8 cellular contexts compared by ENCODE assay signal in genomic region chr20:51372176-51372803, GRCh38.
A peak's percentile ranks its signal among the peaks of the same experiment; 100 is the strongest.
DNase-seq lines count a peak whose midpoint lies in the region; ATAC-seq, FAIRE-seq and TF ChIP-seq lines count a peak whose summit lies in the region.

No MANE protein-coding gene starts in this region.

- no peak overlapping the region for H3K27ac ChIP-seq in HepG2 (ENCODE audit: extremely low read length, insufficient read depth, low read length)

- H3K79me2 ChIP-seq in HepG2 (ENCODE audit: insufficient read depth, low read length): no peaks in the 10 kb centered on the region

- no peak overlapping the region for H3K9ac ChIP-seq in HepG2 (ENCODE audit: insufficient read depth, low read depth, low read length)

- no peaks in the 10 kb centered on the region for H3K27me3 Mint-ChIP-seq in activated CD4-positive, alpha-beta T cell treated with anti-CD3 and anti-CD28 coated beads for 36 hours

- no peaks in the 10 kb centered on the region for H3K9me3 ChIP-seq in HepG2 (ENCODE audit: low read length)

- DNase-seq in AG08395 (ENCODE audit: low spot score) (peak; percentile 88), NCI-H2081 (lab: John Stamatoyannopoulos, UW) (peak; percentile 54 to 66), cerebellum (ENCODE audit: low spot score) (peak; percentile 89), HepG2 (ENCODE audit: low spot score) (peak; percentile 64)
- DNase-seq in activated CD4-positive, alpha-beta T cell treated with anti-CD3 and anti-CD28 coated beads for 36 hours: peak; percentile 79
- peak in 2 of 3 donors; percentile 21 to 49 for DNase-seq in stimulated activated CD4-positive, alpha-beta T cell treated with anti-CD3 and anti-CD28 coated beads, TNF-alpha, amount 100 ng/mL, for 1 hour (ENCODE audit: low read depth in 3 of 3, low spot score in 1 of 3)

- intact Hi-C loops in activated CD4-positive, alpha-beta T cell treated with anti-CD3 and anti-CD28 coated beads for 36 hours (cut with DNase I, micrococcal nuclease): loop anchor here (1.0 to 10.0 kb wide), 4 partner anchors 223 to 713 kb away; no protein-coding TSS in a partner anchor
- intact Hi-C loops in HepG2 (cut with micrococcal nuclease; ENCODE audit: unreplicated experiment): loop anchor here (1.0 to 5.0 kb wide), 6 partner anchors 223 to 778 kb away; no protein-coding TSS in a partner anchor

- no peak overlapping the region for H2AFZ ChIP-seq in HepG2 (ENCODE audit: low read length)

- TF ChIP-seq RAD21 in HepG2 (CRISPR knock-in tag; IDR thresholded peaks at IDR 0.05): peak; percentile 96

- H3K36me3 Mint-ChIP-seq in activated CD4-positive, alpha-beta T cell treated with anti-CD3 and anti-CD28 coated beads for 36 hours (ENCODE audit: low read depth): no peaks in the 10 kb centered on the region

- no peaks in the 10 kb centered on the region for H3K4me1 Mint-ChIP-seq in activated CD4-positive, alpha-beta T cell treated with anti-CD3 and anti-CD28 coated beads for 36 hours

- no peak overlapping the region for H3K4me3 Mint-ChIP-seq in activated CD4-positive, alpha-beta T cell treated with anti-CD3 and anti-CD28 coated beads for 36 hours

- H3K4me2 ChIP-seq in HepG2 (ENCODE audit: low read depth, low read length): no peak overlapping the region

- CTCF ChIA-PET in activated CD4-positive, alpha-beta T cell treated with anti-CD3 and anti-CD28 coated beads for 36 hours (lab: Charles Lee): interaction anchor here (0.6 to 3.4 kb wide), 9 partner anchors 13 to 252 kb away, joined by 3 to 15 read pairs (median 5); no protein-coding TSS in a partner anchor
- CTCF ChIA-PET in HepG2 (lab: Yijun Ruan, JAX; ENCODE audit: low intra/inter-chr PET ratio, low total read pairs): interaction anchor here (0.7 to 2.2 kb wide), 4 partner anchors 222 to 594 kb away, joined by 3 to 43 read pairs (median 19); no protein-coding TSS in a partner anchor

- no peak overlapping the region for H3K27ac Mint-ChIP-seq in activated CD4-positive, alpha-beta T cell treated with anti-CD3 and anti-CD28 coated beads for 36 hours

- no peaks in the 10 kb centered on the region for H4K20me1 ChIP-seq in HepG2 (ENCODE audit: insufficient read depth, low read length)

- TF ChIP-seq POLR2A in HepG2 (IDR thresholded peaks at IDR 0.05; ENCODE audit: insufficient read depth in 1 of 2, low read depth in 2 of 2, low read length in 2 of 2): no peak

- in situ Hi-C loops in HepG2 (cut with HindIII; ENCODE audit: extremely low pct_ligation_motif_present, low pct_unique_long_range_greater_than_20kb): loop anchor here (5.0 kb wide), 2 partner anchors 220 to 710 kb away; no protein-coding TSS in a partner anchor

- POLR2A ChIA-PET in activated CD4-positive, alpha-beta T cell treated with anti-CD3 and anti-CD28 coated beads for 36 hours (lab: Charles Lee): no interaction called here
- POLR2A ChIA-PET in HepG2 (lab: Yijun Ruan, JAX): no interaction called here

- H3K36me3 ChIP-seq in HepG2 (replicated peaks in 1 of 2; ENCODE audit: control insufficient read depth in 1 of 2, insufficient read depth in 2 of 2, low read length in 2 of 2): no peaks in the 10 kb centered on the region

- H3K27me3 ChIP-seq in HepG2 (ENCODE audit: control insufficient read depth in 1 of 2, insufficient read depth in 2 of 2, low read length in 2 of 2): peaks cover 0 to 33% of the 10 kb centered on the region in 2 experiments; a peak in 3 of 5 replicates

- BruUV-seq in HepG2 (replicated peaks; lab: Mats Ljungman, UMichigan): no TSS peak

- peak; percentile 87 for FAIRE-seq in HepG2 (lab: Jason Lieb, UNC)

- no peak for TF ChIP-seq EP300 in HepG2 (IDR thresholded peaks at IDR 0.05; ENCODE audit: low read depth in 2 of 2, low read length in 2 of 2)
- no peak for TF ChIP-seq EP300 in HepG2 (CRISPR knock-in tag; IDR thresholded peaks at IDR 0.05; ENCODE audit: borderline replicate concordance)

- WGBS in HepG2 (ENCODE audit: low lambda C conversion rate): 33% methylated on average over 12 of the region's 13 CpGs

- ATAC-seq in GM18867 (IDR thresholded peaks at IDR 0.05; ENCODE audit: unreplicated experiment): peak; percentile 53
- peak; percentile 94 for ATAC-seq in activated CD4-positive, alpha-beta T cell treated with anti-CD3 and anti-CD28 coated beads for 36 hours
- peak; percentile 97 for ATAC-seq in HepG2
- ATAC-seq in HG03045 (IDR thresholded peaks at IDR 0.05; ENCODE audit: unreplicated experiment): no peak

- no peaks in the 10 kb centered on the region for H3K4me1 ChIP-seq in HepG2 (ENCODE audit: insufficient read depth, low read length)

- peak; percentile 98 for TF ChIP-seq CTCF in HepG2 (CRISPR knock-in tag; IDR thresholded peaks at IDR 0.05)

- no peaks in the 10 kb centered on the region for H3K9me3 Mint-ChIP-seq in activated CD4-positive, alpha-beta T cell treated with anti-CD3 and anti-CD28 coated beads for 36 hours (ENCODE audit: low read depth)

- no peak overlapping the region for H3K4me3 ChIP-seq in HepG2 (replicated peaks in 1 of 3; ENCODE audit: insufficient read depth in 1 of 3, low read depth in 2 of 3, low read length in 3 of 3)

TF ChIP-seq in HepG2, 621 proteins besides CTCF, POLR2A, EP300 and RAD21 (continues in another document):
- TF ChIP-seq MXD1 (CRISPR knock-in tag; IDR thresholded peaks at IDR 0.05) (0 out of 2 replicates have a peak, but pooled peaks have one; percentile 20), ZNF567 (CRISPR knock-in tag; IDR thresholded peaks at IDR 0.05; ENCODE audit: borderline replicate concordance) (0 out of 2 replicates have a peak, but pooled peaks have one; percentile 74), HOMEZ (CRISPR knock-in tag; IDR thresholded peaks at IDR 0.05; ENCODE audit: low read depth) (0 out of 2 replicates have a peak, but pooled peaks have one; percentile 30), ZNF691 (CRISPR knock-in tag; IDR thresholded peaks at IDR 0.05; ENCODE audit: borderline replicate concordance, low read depth) (peak; percentile 36; the same call in 1 of the 2 replicates), ZNF891 (CRISPR knock-in tag; IDR thresholded peaks at IDR 0.05) (peak; percentile 36; the same call in 1 of the 2 replicates), ZNF839 (CRISPR knock-in tag; IDR thresholded peaks at IDR 0.05; ENCODE audit: borderline replicate concordance) (0 out of 2 replicates have a peak, but pooled peaks have one; percentile 23), ZNF101 (CRISPR knock-in tag; IDR thresholded peaks at IDR 0.05; ENCODE audit: borderline replicate concordance, low read depth) (no peak), POLR2G (IDR thresholded peaks at IDR 0.05; ENCODE audit: low read depth, low read length) (no peak), TBX2 (CRISPR knock-in tag; IDR thresholded peaks at IDR 0.05; ENCODE audit: borderline replicate concordance) (no peak), LCORL (IDR thresholded peaks at IDR 0.05) (no peak), LCORL (CRISPR knock-in tag; IDR thresholded peaks at IDR 0.05) (0 out of 2 replicates have a peak, but pooled peaks have one; percentile 43), ZNF777 (CRISPR knock-in tag; IDR thresholded peaks at IDR 0.05) (no peak), ZNF572 (CRISPR knock-in tag; IDR thresholded peaks at IDR 0.05) (0 out of 2 replicates have a peak, but pooled peaks have one; percentile 4), HNF1B (CRISPR knock-in tag; IDR thresholded peaks at IDR 0.05) (peak; percentile 62), ZFP90 (CRISPR knock-in tag; IDR thresholded peaks at IDR 0.05; ENCODE audit: borderline replicate concordance) (0 out of 2 replicates have a peak, but pooled peaks have one; percentile 47), XRCC5 (optimal IDR thresholded peaks at IDR 0.05; ENCODE audit: low read length) (peak; percentile 88), ZFP36L2 (CRISPR knock-in tag; IDR thresholded peaks at IDR 0.05) (no peak), ZNF605 (CRISPR knock-in tag; IDR thresholded peaks at IDR 0.05) (peak; percentile 61; the same call in 1 of the 2 replicates), KDM5B (CRISPR knock-in tag; IDR thresholded peaks at IDR 0.05; ENCODE audit: borderline replicate concordance) (peak; percentile 42), ZNF224 (CRISPR knock-in tag; IDR thresholded peaks at IDR 0.05) (peak; percentile 66; the same call in 1 of the 2 replicates), SMYD3 (CRISPR knock-in tag; IDR thresholded peaks at IDR 0.05) (no peak)

Comparison
In these comparisons a context has a peak if more than half of its experiments do, and no peak if none do; other contexts are left out.
1. DNase-seq: peak in every context shown above with its lines; median percentile 89 in cerebellum; 88 in AG08395; 79 in activated CD4-positive, alpha-beta T cell treated with anti-CD3 and anti-CD28 coated beads for 36 hours; 64 in HepG2; 60 in NCI-H2081; 35 in stimulated activated CD4-positive, alpha-beta T cell treated with anti-CD3 and anti-CD28 coated beads, TNF-alpha, amount 100 ng/mL, for 1 hour.